ENCODE assay signal across 8 cellular contexts in genomic region chr16:87636050-87636684, GRCh38. TPM values are rescaled to one million over a fixed set of nuclear protein-coding genes. Genes with fewer than 3 reads are reported as not detected.
DNase-seq lines count a peak whose midpoint lies in the region; ATAC-seq and TF ChIP-seq lines count a peak whose summit lies in the region.

No MANE protein-coding gene starts in this region.

- peak overlapping the region; percentile 89 for H3K4me3 Mint-ChIP-seq in CD4-positive, alpha-beta T cell

- H3K27ac ChIP-seq in CD4-positive, alpha-beta T cell (ENCODE audit: low read depth, low read length) = peak overlapping the region; percentile 50
- no peak overlapping the region for H3K27ac ChIP-seq in mesenchymal stem cell (ENCODE audit: low read length, poor library complexity, severe bottlenecking)

- no peak overlapping the region for H3K18ac ChIP-seq in mesenchymal stem cell (ENCODE audit: low read depth in 1 of 2, low read length in 2 of 2)

- H3K4me1 Mint-ChIP-seq in CD4-positive, alpha-beta T cell (ENCODE audit: low read depth) = peaks cover 11% of the 10 kb centered on the region

- no peak overlapping the region for H2BK5ac ChIP-seq in mesenchymal stem cell (ENCODE audit: low read depth, low read length, poor library complexity, severe bottlenecking)

- intact Hi-C loops in CD4-positive, alpha-beta T cell (cut with DNase I, micrococcal nuclease) = loop anchor here (2.0 to 10.0 kb wide), 7 partner anchors 174 to 1074 kb away; no protein-coding TSS in a partner anchor

- H2BK12ac ChIP-seq in mesenchymal stem cell (ENCODE audit: low read length in 2 of 2) = no peak overlapping the region

- H3K4me3 ChIP-seq in mesenchymal stem cell (ENCODE audit: insufficient read depth in 1 of 2, low read depth in 1 of 2, low read length in 2 of 2) = peak overlapping the region; percentile 3 to 28

- peak; percentile 85 for ATAC-seq in CD4-positive, alpha-beta T cell (ENCODE audit: poor library complexity)
- peak; percentile 53 for ATAC-seq in HG03460 (IDR thresholded peaks at IDR 0.05; ENCODE audit: unreplicated experiment)
- no peak for ATAC-seq in HG03045 (IDR thresholded peaks at IDR 0.05; ENCODE audit: unreplicated experiment)

- H3K9me3 ChIP-seq in CD4-positive, alpha-beta T cell (ENCODE audit: control insufficient read depth, low read length) = peaks cover 2% of the 10 kb centered on the region
- peaks cover 4% of the 10 kb centered on the region for H3K9me3 ChIP-seq in mesenchymal stem cell (ENCODE audit: control insufficient read depth, low read length)

- no peak overlapping the region for H3K27ac Mint-ChIP-seq in CD4-positive, alpha-beta T cell

- no peak overlapping the region for H2AFZ ChIP-seq in mesenchymal stem cell (ENCODE audit: low read depth, low read length)

- CTCF ChIA-PET in CD4-positive, alpha-beta T cell (lab: Charles Lee) = interaction anchor here (0.7 to 2.3 kb wide), 12 partner anchors 9 to 433 kb away, joined by 3 to 17 read pairs (median 3); partner anchors contain the start of gene FBXO31

- no peaks in the 10 kb centered on the region for H3K27me3 ChIP-seq in CD4-positive, alpha-beta T cell (ENCODE audit: control insufficient read depth, insufficient read depth, low read length)
- H3K27me3 ChIP-seq in mesenchymal stem cell (ENCODE audit: control insufficient read depth in 1 of 2, insufficient read depth in 1 of 2, low read length in 2 of 2) = peaks cover 55 to 74% of the 10 kb centered on the region in 2 experiments

- peak; percentile 66 to 84 (median 74) for DNase-seq in CD4-positive, alpha-beta T cell
- DNase-seq in NOMO-1 (lab: John Stamatoyannopoulos, UW; ENCODE audit: unreplicated experiment in 2 of 2) (peak; percentile 89 to 91), mesenchymal stem cell (peak; percentile 82)
- DNase-seq in activated CD8-positive, alpha-beta memory T cell treated with anti-CD3 and anti-CD28 coated beads for 1 hour (ENCODE audit: extremely low read depth in 1 of 2, low read depth in 1 of 2) = peak; percentile 62 to 68
- peak; percentile 72 for DNase-seq in effector CD8-positive, alpha-beta T cell (lab: John Stamatoyannopoulos, UW)
- DNase-seq in stimulated activated CD8-positive, alpha-beta memory T cell treated with anti-CD3 and anti-CD28 coated beads, Interleukin-2, amount 100 ng/mL, for 48 hours (ENCODE audit: low read depth in 2 of 2) = peak; percentile 79 to 82

- WGBS in mesenchymal stem cell = 29% methylated on average over 31 of the region's 31 CpGs

- POLR2A ChIA-PET in CD4-positive, alpha-beta T cell (lab: Charles Lee) = interaction anchor here (0.8 to 1.7 kb wide), 5 partner anchors 129 to 1075 kb away, joined by 3 to 8 read pairs (median 3); partner anchors contain the start of gene KLHDC4

- H3K36me3 ChIP-seq in mesenchymal stem cell (ENCODE audit: control insufficient read depth in 1 of 2, insufficient read depth in 2 of 2, low read depth in 1 of 2, low read length in 2 of 2) = no peaks in the 10 kb centered on the region

- H3K9me3 Mint-ChIP-seq in CD4-positive, alpha-beta T cell = no peaks in the 10 kb centered on the region

- no peaks in the 10 kb centered on the region for H3K79me1 ChIP-seq in mesenchymal stem cell (replicated peaks; ENCODE audit: low read length, poor library complexity, severe bottlenecking)

- peak; percentile 47 for TF ChIP-seq CTCF in CD4-positive, alpha-beta T cell (IDR thresholded peaks at IDR 0.05)

- H2BK120ac ChIP-seq in mesenchymal stem cell (ENCODE audit: low read depth, low read length) = no peak overlapping the region

- H4K91ac ChIP-seq in mesenchymal stem cell (ENCODE audit: low read length) = no peak overlapping the region

- H3K36me3 Mint-ChIP-seq in CD4-positive, alpha-beta T cell (ENCODE audit: low read depth) = no peaks in the 10 kb centered on the region

- H3K4me1 ChIP-seq in mesenchymal stem cell (ENCODE audit: control insufficient read depth, insufficient read depth, low read depth, low read length) = peaks cover 15% of the 10 kb centered on the region

- no peak overlapping the region for H4K8ac ChIP-seq in mesenchymal stem cell (ENCODE audit: low read length)

- peaks cover 9% of the 10 kb centered on the region for H3K27me3 Mint-ChIP-seq in CD4-positive, alpha-beta T cell

- H3K23ac ChIP-seq in mesenchymal stem cell (ENCODE audit: low read length in 2 of 2) = no peak overlapping the region

- peak overlapping the region; percentile 11 for H3K9ac ChIP-seq in mesenchymal stem cell (ENCODE audit: low read length)

- H3K4me2 ChIP-seq in mesenchymal stem cell (ENCODE audit: low read length, poor library complexity, severe bottlenecking) = peak overlapping the region; percentile 41

- H2BK15ac ChIP-seq in mesenchymal stem cell (ENCODE audit: low read depth, poor library complexity, severe bottlenecking) = no peak overlapping the region

- no peak overlapping the region for H3K14ac ChIP-seq in mesenchymal stem cell (ENCODE audit: low read length in 2 of 2)

- H2AK5ac ChIP-seq in mesenchymal stem cell (ENCODE audit: low read length, severe bottlenecking) = no peak overlapping the region

- H3K4ac ChIP-seq in mesenchymal stem cell (ENCODE audit: low read depth in 1 of 2, low read length in 2 of 2) = no peak overlapping the region

RNA-seq across cellular contexts. Expression of gene JPH3, which starts 33.9 kb away (rescaled TPM):
- not detected for total RNA-seq in CD4-positive, alpha-beta T cell
- 0.03 TPM for polyA plus RNA-seq in mesenchymal stem cell (2013, experiment 1 of 2)
- not detected for polyA plus RNA-seq in mesenchymal stem cell (2013, experiment 2 of 2)
